Comparison of ENCODE assay signal across 9 cellular contexts in genomic region chr5:51382759-51383493, GRCh38. TPM values are rescaled to one million over a fixed set of nuclear protein-coding genes. Genes with fewer than 3 reads are reported as not detected.
DNase-seq lines count a peak whose midpoint lies in the region; ATAC-seq and TF ChIP-seq lines count a peak whose summit lies in the region.
"Had no signal": no experiment of that assay in that cellular context is flagged by ENCODE, and none has a peak within 500 bp of the region (broad histone marks: within the 10 kb centered on the region; RNA-seq: fewer than 3 reads in every experiment).

Gene ISL1, plus strand, starts transcription at chr5:51383448. Its CDS starts 224 bp downstream, at chr5:51383672.

- H3K79me2 ChIP-seq in HCT116 (ENCODE audit: insufficient read depth, low read length): no peaks in the 10 kb centered on the region

- no peaks in the 10 kb centered on the region for H3K9me2 ChIP-seq in HCT116 (ENCODE audit: insufficient read depth)

- POLR2A ChIA-PET in HCT116 (lab: Charles Lee): interaction anchor here (0.9 kb wide), 1 partner anchor 20 kb away, joined by 3 read pairs; no protein-coding TSS in a partner anchor

- H3K4me3 ChIP-seq in HCT116 (replicated peaks in 1 of 2; ENCODE audit: low read depth in 1 of 2, low read length in 2 of 2) (peak within 1 kb of the TSS; percentile 60 to 73), endocrine pancreas (ENCODE audit: control insufficient read depth, insufficient read depth, low read length) (peak within 1 kb of the TSS; percentile 100), vagina (peak within 1 kb of the TSS; percentile 70 to 78)
- H3K4me3 ChIP-seq: GM12878 had no signal

- H3K27ac Mint-ChIP-seq in mesothelial cell of epicardium: peak within 1 kb of the TSS; percentile 96

- peaks cover 45% of the 10 kb centered on the region for H3K27me3 Mint-ChIP-seq in mesothelial cell of epicardium (ENCODE audit: low read depth)

- peak within 1 kb of the TSS; percentile 75 for H3K4me2 ChIP-seq in HCT116 (ENCODE audit: low read length)

- H3K36me3 ChIP-seq in HCT116 (ENCODE audit: control insufficient read depth in 1 of 2, insufficient read depth in 2 of 2, low read length in 2 of 2) (no peaks in the 10 kb centered on the region), endocrine pancreas (ENCODE audit: control insufficient read depth, insufficient read depth, low read length) (peaks cover 7% of the 10 kb centered on the region), vagina (no peaks in the 10 kb centered on the region)

- H4K20me1 ChIP-seq in HCT116 (ENCODE audit: insufficient read depth): no peaks in the 10 kb centered on the region

- peak within 1 kb of the TSS; percentile 93 for H3K4me3 Mint-ChIP-seq in mesothelial cell of epicardium

- intact Hi-C loops in HCT116 (cut with micrococcal nuclease): loop anchor here (5.0 kb wide), 2 partner anchors 579 to 1174 kb away; no protein-coding TSS in a partner anchor
- intact Hi-C loops in vagina (cut with DNase I): loop anchor here (10.0 kb wide), 1 partner anchor 1412 kb away; no protein-coding TSS in a partner anchor

- no peak for TF ChIP-seq RAD21 in HCT116 (IDR thresholded peaks at IDR 0.05; ENCODE audit: low read depth)

- H3K9ac ChIP-seq in HCT116 (ENCODE audit: low read length) (peak within 1 kb of the TSS; percentile 69), endocrine pancreas (ENCODE audit: control insufficient read depth, insufficient read depth, low read length) (peak within 1 kb of the TSS; percentile 78)

- H3K27ac ChIP-seq in HCT116 (ENCODE audit: low read depth, low read length) (peak within 1 kb of the TSS; percentile 55; the same call in 1 of the 2 replicates), vagina (peak within 1 kb of the TSS; percentile 99)

- ATAC-seq in HCT116 (peak; percentile 95), HG03460 (IDR thresholded peaks at IDR 0.05; ENCODE audit: unreplicated experiment) (no peak)
- ATAC-seq: GM12878 had no signal

- no peak for TF ChIP-seq CTCF in HCT116 (IDR thresholded peaks at IDR 0.05 in 2 of 3, conservative IDR thresholded peaks at IDR 0.05 in 1 of 3; ENCODE audit: borderline replicate concordance in 1 of 3, insufficient read depth in 1 of 3, low read depth in 2 of 3, low read length in 2 of 3)
- TF ChIP-seq CTCF in mesothelial cell of epicardium (IDR thresholded peaks at IDR 0.05; ENCODE audit: unreplicated experiment): no peak
- no peak for TF ChIP-seq CTCF in vagina (IDR thresholded peaks at IDR 0.05)

- RAD21 ChIA-PET in HCT116 (lab: Charles Lee; ENCODE audit: low non-redundant PET in 1 of 2, low total read pairs in 2 of 2, uncharacterized antibody in 2 of 2, unreplicated experiment in 2 of 2): no interaction called here

- H3K27me3 ChIP-seq in HCT116 (ENCODE audit: insufficient read depth, low read length): no peaks in the 10 kb centered on the region
- no peaks in the 10 kb centered on the region for H3K27me3 ChIP-seq in endocrine pancreas (ENCODE audit: control insufficient read depth, insufficient read depth, low read length)
- no peaks in the 10 kb centered on the region for H3K27me3 ChIP-seq in vagina

- DNase-seq in AG08395 (ENCODE audit: low spot score) (peak; percentile 54), HCT116 (ENCODE audit: low read depth, low spot score) (peak; percentile 57), NCI-H82 treated with DMSO at 0.1 percent for 48 hours (lab: John Stamatoyannopoulos, UW; ENCODE audit: unreplicated experiment) (peak; percentile 73), mesothelial cell of epicardium (ENCODE audit: low spot score in 2 of 2, unreplicated experiment in 2 of 2) (peak; percentile 79 to 86), vagina (ENCODE audit: extremely low spot score in 2 of 2) (no peak), midbrain (lab: John Stamatoyannopoulos, UW) (no peak)

- H3K4me1 ChIP-seq in HCT116 (ENCODE audit: control insufficient read depth in 1 of 2, insufficient read depth in 2 of 2, low read length in 2 of 2) (no peaks in the 10 kb centered on the region; a peak in 1 of 4 replicates), endocrine pancreas (ENCODE audit: control insufficient read depth, insufficient read depth, low read length) (no peaks in the 10 kb centered on the region), vagina (no peaks in the 10 kb centered on the region)

- TF ChIP-seq POLR2A in HCT116 (IDR thresholded peaks at IDR 0.05; ENCODE audit: borderline replicate concordance, extremely low read depth, insufficient read depth, insufficient read length) (peak; percentile 44), vagina (IDR thresholded peaks at IDR 0.05) (peak in 1 of 2 donors; percentile 99)

- CTCF ChIA-PET in HCT116 (lab: Charles Lee): interaction anchor here (0.7 to 1.1 kb wide), 3 partner anchors 305 to 624 kb away, joined by 3 read pairs; no protein-coding TSS in a partner anchor

- BruUV-seq in HCT116 (replicated peaks; lab: Mats Ljungman, UMichigan): no TSS peak

- no peaks in the 10 kb centered on the region for H3K36me3 Mint-ChIP-seq in mesothelial cell of epicardium

- H3K9me3 ChIP-seq in HCT116 (ENCODE audit: control insufficient read depth in 1 of 2, insufficient read depth in 1 of 2, low read depth in 1 of 2, low read length in 2 of 2) (no peaks in the 10 kb centered on the region), endocrine pancreas (ENCODE audit: control insufficient read depth, low read length) (no peaks in the 10 kb centered on the region), vagina (no peaks in the 10 kb centered on the region)

- H3K9me3 Mint-ChIP-seq in mesothelial cell of epicardium: no peaks in the 10 kb centered on the region

- peaks cover 76% of the 10 kb centered on the region for H3K4me1 Mint-ChIP-seq in mesothelial cell of epicardium

- peak within 1 kb of the TSS; percentile 49 for H2AFZ ChIP-seq in HCT116 (ENCODE audit: low read depth, low read length, poor library complexity, severe bottlenecking)

TF ChIP-seq in HCT116, 20 proteins besides CTCF, POLR2A, EP300 and RAD21 (continues in another document):
- TF ChIP-seq EGR1 (IDR thresholded peaks at IDR 0.05; ENCODE audit: low read depth): no peak
- no peak for TF ChIP-seq ZBTB33 (IDR thresholded peaks at IDR 0.05; ENCODE audit: extremely low read depth, insufficient replicate concordance, low read length)
- no peak for TF ChIP-seq EZH2phosphoT487 (IDR thresholded peaks at IDR 0.05; ENCODE audit: borderline replicate concordance)
- TF ChIP-seq POLR2AphosphoS5 (IDR thresholded peaks at IDR 0.05; ENCODE audit: low read depth, low read length): peak; percentile 83
- TF ChIP-seq MAX (IDR thresholded peaks at IDR 0.05): peak; percentile 29
- no peak for TF ChIP-seq ZNF274 (IDR thresholded peaks at IDR 0.05; ENCODE audit: low read depth, low read length)
- TF ChIP-seq CEBPB (IDR thresholded peaks at IDR 0.05; ENCODE audit: low read depth): no peak
- no peak for TF ChIP-seq FOSL1 (IDR thresholded peaks at IDR 0.05; ENCODE audit: low read depth)
- peak; percentile 50; the same call in 1 of the 2 replicates for TF ChIP-seq SIN3A (IDR thresholded peaks at IDR 0.05; ENCODE audit: low read depth)
- no peak; the same call in 1 of the 2 replicates for TF ChIP-seq SP1 (IDR thresholded peaks at IDR 0.05; ENCODE audit: low read depth)
- TF ChIP-seq CBX3 (IDR thresholded peaks at IDR 0.05; ENCODE audit: low read depth): no peak
- no peak for TF ChIP-seq ATF3 (IDR thresholded peaks at IDR 0.05)
- no peak for TF ChIP-seq SRF (IDR thresholded peaks at IDR 0.05; ENCODE audit: low read depth)
- no peak for TF ChIP-seq JUND (IDR thresholded peaks at IDR 0.05)
- TF ChIP-seq ELF1 (IDR thresholded peaks at IDR 0.05; ENCODE audit: borderline replicate concordance, low read depth): no peak
- TF ChIP-seq ZFX (IDR thresholded peaks at IDR 0.05): peak; percentile 63; the same call in 1 of the 2 replicates
- no peak for TF ChIP-seq YY1 (IDR thresholded peaks at IDR 0.05; ENCODE audit: extremely low read depth, insufficient replicate concordance, low read depth, low read length)
- TF ChIP-seq TCF7L2 (IDR thresholded peaks at IDR 0.05; ENCODE audit: borderline replicate concordance, extremely low read depth, insufficient read depth, insufficient read length): peak; percentile 70
- no peak for TF ChIP-seq EZH2 (IDR thresholded peaks at IDR 0.05)

RNA-seq across cellular contexts. Expression of gene ISL1, which starts in this region (rescaled TPM):
- total RNA-seq in HCT116 (2021; ENCODE audit: unreplicated experiment): 1.3 TPM
- polyA plus RNA-seq in HCT116 (2012): 0.48 and 0.54 TPM in 2 replicates
- total RNA-seq in mesothelial cell of epicardium: 12.0 to 14.7 TPM (median 13.7 TPM) in 3 replicates
- total RNA-seq in vagina: 25.0 TPM
- total RNA-seq: GM12878 had no signal

Comparison
In these comparisons a context has a peak if more than half of its experiments do, and no peak if none do; other contexts are left out.
1. DNase-seq: peak in AG08395 (single experiment), HCT116 (single experiment), NCI-H82 treated with DMSO at 0.1 percent for 48 hours (single experiment) and mesothelial cell of epicardium (2 of 2); none in vagina (0 of 2) and midbrain (single experiment).
2. Peak in every context shown above with its lines, with median percentiles within 50 percentile points of each other: H3K4me3 ChIP-seq.